33 cellular contexts compared by ENCODE assay signal in the genomic region with DNA sequence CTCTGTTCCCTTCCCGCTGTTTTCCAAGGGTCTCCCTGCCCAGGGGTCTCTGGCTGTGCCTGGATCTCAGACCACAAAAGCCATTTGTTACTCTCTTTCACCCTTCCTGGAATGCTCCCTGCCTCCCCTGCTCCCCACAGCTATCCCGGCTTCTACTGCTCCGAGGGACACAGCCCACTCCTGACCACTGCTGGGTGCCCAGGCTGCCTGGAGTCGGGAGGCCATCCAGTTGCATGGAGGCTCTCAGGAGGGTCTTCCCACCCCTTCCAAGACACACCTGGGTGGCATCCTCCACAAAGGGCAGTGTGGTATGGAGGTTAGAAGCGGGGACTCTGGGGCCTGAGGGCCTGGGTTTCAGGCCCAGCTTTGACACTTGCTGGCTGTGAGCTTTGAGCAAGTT.
DNase-seq lines count a peak whose midpoint lies in the region; ATAC-seq, FAIRE-seq and TF ChIP-seq lines count a peak whose summit lies in the region.
"Had no signal": no experiment of that assay in that cellular context is flagged by ENCODE, and none has a peak within 500 bp of the region (broad histone marks: within the 10 kb centered on the region; RNA-seq: fewer than 3 reads in every experiment).

No MANE protein-coding gene starts in this region.

- H3K27me3 ChIP-seq in heart right ventricle = peaks cover 0 to 50% (median 22%) of the 10 kb centered on the region in 7 donors
- H3K27me3 ChIP-seq in neuronal stem cell (ENCODE audit: control insufficient read depth in 3 of 3, insufficient read depth in 3 of 3, low read depth in 1 of 3, low read length in 3 of 3) = peaks cover 0 to 62% (median 0%) of the 10 kb centered on the region in 3 experiments
- H3K27me3 ChIP-seq: BE2C, BLaER1 had no signal

- ATAC-seq in Right ventricle myocardium inferior (no peak), heart right ventricle (no peak)
- ATAC-seq: A549; CD8-positive, alpha-beta T cell had no signal

- H3K18ac ChIP-seq in neuronal stem cell (ENCODE audit: low read length) = peak overlapping the region; percentile 25

- H4K8ac ChIP-seq in neuronal stem cell (ENCODE audit: low read depth, low read length) = no peak overlapping the region

- H3K4me3 ChIP-seq in heart right ventricle (no peak overlapping the region), kidney (ENCODE audit: low read length in 2 of 2) (no peak overlapping the region), neuronal stem cell (ENCODE audit: low read length in 2 of 2) (no peak overlapping the region)
- H3K4me3 ChIP-seq: A549; BLaER1; BLaER1 treated with 17β-estradiol and CSF1 and Interleukin-3, amounts not matched to agents 10 nM and 100 nM had no signal

- no peak overlapping the region for H2BK5ac ChIP-seq in neuronal stem cell (ENCODE audit: low read length)

- H2BK15ac ChIP-seq in neuronal stem cell (ENCODE audit: low read length) = peak overlapping the region; percentile 13

- 70 to 76% methylated on average over 5 of the region's 5 CpGs for WGBS in heart right ventricle, 2 donors
- WGBS in neuronal stem cell (ENCODE audit: extremely low coverage in 2 of 2, insufficient read length in 2 of 2, insufficient replicate concordance in 1 of 2), 2 donors = no CpG with 5 or more reads among the region's 5 CpGs

- no peaks in the 10 kb centered on the region for H3K9me3 ChIP-seq in heart right ventricle
- peaks cover 0 to 2% of the 10 kb centered on the region in 2 donors for H3K9me3 ChIP-seq in kidney (ENCODE audit: control insufficient read depth in 1 of 2, low read length in 2 of 2)
- H3K9me3 ChIP-seq in neuronal stem cell (replicated peaks in 1 of 2; ENCODE audit: control insufficient read depth in 2 of 2, insufficient read depth in 1 of 2, low read depth in 1 of 2, low read length in 2 of 2) = peaks cover 0 to 1% of the 10 kb centered on the region in 2 donors
- H3K9me3 ChIP-seq: A549; BE2C; BLaER1; BLaER1 treated with 17β-estradiol and CSF1 and Interleukin-3, amounts not matched to agents 10 nM and 100 nM; Caco-2 had no signal

- H3K4me2 ChIP-seq in neuronal stem cell (ENCODE audit: insufficient read depth, low read length, poor library complexity, severe bottlenecking) = no peak overlapping the region
- H3K4me2 ChIP-seq: A549; BLaER1; BLaER1 treated with 17β-estradiol and CSF1 and Interleukin-3, amounts not matched to agents 10 nM and 100 nM had no signal

- no peak overlapping the region for H3K14ac ChIP-seq in neuronal stem cell (ENCODE audit: low read length)

- H3K79me1 ChIP-seq in neuronal stem cell (ENCODE audit: low read depth, low read length) = no peaks in the 10 kb centered on the region

- no peak overlapping the region for H3K4ac ChIP-seq in neuronal stem cell (ENCODE audit: low read length)

- H2BK120ac ChIP-seq in neuronal stem cell (ENCODE audit: low read depth, low read length) = no peak overlapping the region

- H3K36me3 ChIP-seq in heart right ventricle (no peaks in the 10 kb centered on the region), kidney (ENCODE audit: control insufficient read depth in 1 of 2, insufficient read depth in 2 of 2, low read length in 2 of 2) (no peaks in the 10 kb centered on the region), neuronal stem cell (replicated peaks in 1 of 2; ENCODE audit: control insufficient read depth in 2 of 2, insufficient read depth in 2 of 2, low read length in 2 of 2) (no peaks in the 10 kb centered on the region)
- H3K36me3 ChIP-seq: BE2C; BLaER1; BLaER1 treated with 17β-estradiol and CSF1 and Interleukin-3, amounts not matched to agents 10 nM and 100 nM had no signal

- no peak overlapping the region for H4K91ac ChIP-seq in neuronal stem cell (ENCODE audit: low read depth, low read length, poor library complexity)

- peak overlapping the region; percentile 67 for H2AK5ac ChIP-seq in neuronal stem cell (ENCODE audit: low read depth, low read length)

- H3K23ac ChIP-seq in neuronal stem cell (ENCODE audit: low read depth, low read length, poor library complexity) = no peak overlapping the region

- intact Hi-C loops in Right ventricle myocardium inferior (cut with DNase I) = no loop called here
- intact Hi-C loops in heart right ventricle (cut with DNase I) = no loop called here
- intact Hi-C loops in kidney (cut with DNase I) = no loop called here

- no peak for FAIRE-seq in kidney (lab: Jason Lieb, UNC)
- FAIRE-seq: A204.1, A549, D721Med had no signal

- no peak overlapping the region for H3K27ac ChIP-seq in heart right ventricle
- H3K27ac ChIP-seq in kidney (ENCODE audit: low read depth in 2 of 2, low read length in 2 of 2) = no peak overlapping the region
- no peak overlapping the region for H3K27ac ChIP-seq in neuronal stem cell (replicated peaks; ENCODE audit: low read length)
- H3K27ac ChIP-seq: 22Rv1; A549; BLaER1; BLaER1 treated with 17β-estradiol and CSF1 and Interleukin-3, amounts not matched to agents 10 nM and 100 nM; C4-2B had no signal

- TF ChIP-seq CTCF in heart right ventricle (IDR thresholded peaks at IDR 0.05) (no peak), kidney (IDR thresholded peaks at IDR 0.05; ENCODE audit: borderline replicate concordance, extremely low read depth, insufficient read depth) (no peak)

- no peaks in the 10 kb centered on the region for H3K4me1 ChIP-seq in heart right ventricle
- H3K4me1 ChIP-seq in kidney (ENCODE audit: control insufficient read depth in 1 of 2, insufficient read depth in 1 of 2, low read depth in 1 of 2, low read length in 2 of 2) = no peaks in the 10 kb centered on the region
- H3K4me1 ChIP-seq in neuronal stem cell (ENCODE audit: control insufficient read depth in 2 of 2, insufficient read depth in 1 of 2, low read depth in 1 of 2, low read length in 2 of 2) = peaks cover 0 to 7% of the 10 kb centered on the region in 2 donors
- H3K4me1 ChIP-seq: A549, BE2C, Caco-2 had no signal

- no peak overlapping the region for H2BK12ac ChIP-seq in neuronal stem cell (ENCODE audit: low read length)

- DNase-seq in Right ventricle myocardium inferior (ENCODE audit: missing footprints) (peak; percentile 52), heart right ventricle (no peak), kidney (peak; percentile 48), neuronal stem cell (ENCODE audit: low spot score) (no peak)
- DNase-seq in activated CD4-positive, alpha-beta T cell treated with anti-CD3 and anti-CD28 coated beads for 48 hours = no peak
- no peak for DNase-seq in stimulated activated CD4-positive, alpha-beta T cell treated with anti-CD3 and anti-CD28 coated beads, Interleukin-4, amount 100 ng/mL, for 4 hours
- DNase-seq: 8988T; ACHN; AML-193; BE2C; C1 segment of cervical spinal cord; Caco-2; Calu3; CD4-positive, alpha-beta memory T cell; CD4-positive, alpha-beta T cell; CD4-positive, CD25-positive, alpha-beta regulatory T cell; CD8-positive, alpha-beta memory T cell; COR-L47; DMS 273 treated with DMSO at 0.1 percent for 48 hours; DMS153; DMS53; DMS79; DMS79 treated with DMSO at 0.1 percent for 48 hours; DND-41; EL had no signal

- H2AFZ ChIP-seq in neuronal stem cell (ENCODE audit: low read length) = no peak overlapping the region

- H3K9ac ChIP-seq in kidney (ENCODE audit: low read length in 2 of 2) = no peak overlapping the region
- no peak overlapping the region for H3K9ac ChIP-seq in neuronal stem cell (ENCODE audit: low read depth, low read length, poor library complexity)
- H3K9ac ChIP-seq: BLaER1; BLaER1 treated with 17β-estradiol and CSF1 and Interleukin-3, amounts not matched to agents 10 nM and 100 nM had no signal

Comparison
In these comparisons a context has a peak if more than half of its experiments do, and no peak if none do; other contexts are left out.
1. DNase-seq: peak in Right ventricle myocardium inferior (single experiment) and kidney (single experiment); none in heart right ventricle (0 of 2), neuronal stem cell (single experiment), activated CD4-positive, alpha-beta T cell treated with anti-CD3 and anti-CD28 coated beads for 48 hours (single experiment) and stimulated activated CD4-positive, alpha-beta T cell treated with anti-CD3 and anti-CD28 coated beads, Interleukin-4, amount 100 ng/mL, for 4 hours (0 of 2).